Comparison of ENCODE assay signal across 9 cellular contexts in the genomic region with DNA sequence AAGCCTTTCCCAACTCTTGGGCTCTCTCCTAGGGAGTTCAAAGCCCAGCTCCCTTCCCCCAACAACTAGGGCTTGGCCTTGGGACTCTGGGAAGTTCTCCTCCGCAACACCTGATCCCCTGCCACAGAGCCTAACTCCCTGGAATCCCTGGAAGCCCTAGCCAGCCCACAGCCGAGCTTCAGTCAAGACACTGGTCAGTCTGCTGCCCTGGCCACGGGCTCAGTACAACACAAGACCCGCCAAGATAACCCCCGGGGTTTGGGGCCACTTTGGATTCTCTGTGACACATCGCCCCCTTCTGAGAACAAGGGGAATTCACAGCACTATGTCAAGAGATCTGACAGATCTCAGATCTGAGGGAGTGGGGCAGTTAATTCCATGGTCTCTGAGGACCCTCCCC. TPM values are rescaled to one million over a fixed set of nuclear protein-coding genes. Genes with fewer than 3 reads are reported as not detected.
DNase-seq lines count a peak whose midpoint lies in the region; ATAC-seq and TF ChIP-seq lines count a peak whose summit lies in the region.
"Had no signal": no experiment of that assay in that cellular context is flagged by ENCODE, and none has a peak within 500 bp of the region (broad histone marks: within the 10 kb centered on the region; RNA-seq: fewer than 3 reads in every experiment).

No MANE protein-coding gene starts in this region.

- H3K4me3 ChIP-seq in Caco-2 (ENCODE audit: low read depth, low read length) (no peak overlapping the region), HL-60 (replicated peaks; ENCODE audit: insufficient read depth, low read length) (no peak overlapping the region), left lung (no peak overlapping the region)
- H3K4me3 ChIP-seq: thoracic aorta had no signal

- H3K27me3 ChIP-seq in Caco-2 (replicated peaks; ENCODE audit: control insufficient read depth, insufficient read depth, low read length) (no peaks in the 10 kb centered on the region), HL-60 (ENCODE audit: insufficient read depth, poor library complexity, severe bottlenecking) (peaks cover 2% of the 10 kb centered on the region), left lung (peaks cover 0 to 33% of the 10 kb centered on the region in 2 donors)

- POLR2A ChIA-PET in Caco-2 (lab: Charles Lee): no interaction called here
- POLR2A ChIA-PET in WTC11 (lab: Charles Lee): interaction anchor here (0.8 to 1.1 kb wide), 2 partner anchors 200 to 331 kb away, joined by 3 read pairs; a partner anchor contains a TSS

- no peak overlapping the region for H3K27ac Mint-ChIP-seq in Caco-2 (ENCODE audit: unreplicated experiment)
- H3K27ac Mint-ChIP-seq in WTC11: no peak overlapping the region
- no peak overlapping the region for H3K27ac Mint-ChIP-seq in T-helper 2 cell treated with Interferon-gamma antibody and Interleukin-4, amounts not matched to agents 5 μg/mL and 100 μg/mL, for 36 hours
- H3K27ac Mint-ChIP-seq in stimulated activated naive CD8-positive, alpha-beta T cell treated with anti-CD3 and anti-CD28 coated beads, Interleukin-15, amount 100 ng/mL, for 72 hours: no peak overlapping the region

- H3K27me3 Mint-ChIP-seq in Caco-2 (ENCODE audit: insufficient read depth, unreplicated experiment) (peaks cover 3% of the 10 kb centered on the region), WTC11 (ENCODE audit: low read depth) (peaks cover 42% of the 10 kb centered on the region)
- H3K27me3 Mint-ChIP-seq in T-helper 2 cell treated with Interferon-gamma antibody and Interleukin-4, amounts not matched to agents 5 μg/mL and 100 μg/mL, for 36 hours (ENCODE audit: low read depth): peaks cover 31% of the 10 kb centered on the region
- H3K27me3 Mint-ChIP-seq in stimulated activated naive CD8-positive, alpha-beta T cell treated with anti-CD3 and anti-CD28 coated beads, Interleukin-15, amount 100 ng/mL, for 72 hours: peaks cover 56% of the 10 kb centered on the region

- H3K36me3 Mint-ChIP-seq in Caco-2 (ENCODE audit: insufficient read depth, unreplicated experiment) (no peaks in the 10 kb centered on the region), WTC11 (no peaks in the 10 kb centered on the region)
- no peaks in the 10 kb centered on the region for H3K36me3 Mint-ChIP-seq in T-helper 2 cell treated with Interferon-gamma antibody and Interleukin-4, amounts not matched to agents 5 μg/mL and 100 μg/mL, for 36 hours (ENCODE audit: low read depth)

- DNase-seq in Caco-2 (peak; percentile 59 to 60), HL-60 (ENCODE audit: low read depth in 1 of 2, low spot score in 1 of 2) (peak in 1 of 2 experiments; percentile 43), WTC11 (ENCODE audit: low spot score) (peak; percentile 72), left lung (no peak), NCI-H510A treated with DMSO at 0.1 percent for 48 hours (lab: John Stamatoyannopoulos, UW) (no peak)
- no peak for DNase-seq in T-helper 2 cell treated with Interferon-gamma antibody and Interleukin-4, amounts not matched to agents 5 μg/mL and 100 μg/mL, for 36 hours (ENCODE audit: low spot score)
- no peak for DNase-seq in stimulated activated naive CD8-positive, alpha-beta T cell treated with anti-CD3 and anti-CD28 coated beads, Interleukin-15, amount 100 ng/mL, for 72 hours

- peak; percentile 23 for ATAC-seq in WTC11
- peak; percentile 9 for ATAC-seq in left lung
- no peak for ATAC-seq in stimulated activated naive CD8-positive, alpha-beta T cell treated with anti-CD3 and anti-CD28 coated beads, Interleukin-15, amount 100 ng/mL, for 72 hours
- ATAC-seq in HG03196 (IDR thresholded peaks at IDR 0.05; ENCODE audit: unreplicated experiment): no peak

- H3K4me1 ChIP-seq in Caco-2: peaks cover 21% of the 10 kb centered on the region
- peaks cover 0 to 3% of the 10 kb centered on the region in 2 donors for H3K4me1 ChIP-seq in left lung

- intact Hi-C loops in Caco-2 (cut with micrococcal nuclease; ENCODE audit: unreplicated experiment): loop anchor here (1.0 to 2.0 kb wide), 3 partner anchors 96 to 333 kb away; a partner anchor contains a TSS
- intact Hi-C loops in left lung (cut with DNase I): no loop called here

- H3K9me3 Mint-ChIP-seq in Caco-2 (ENCODE audit: unreplicated experiment) (no peaks in the 10 kb centered on the region), WTC11 (no peaks in the 10 kb centered on the region)
- H3K9me3 Mint-ChIP-seq in T-helper 2 cell treated with Interferon-gamma antibody and Interleukin-4, amounts not matched to agents 5 μg/mL and 100 μg/mL, for 36 hours: no peaks in the 10 kb centered on the region
- H3K9me3 Mint-ChIP-seq in stimulated activated naive CD8-positive, alpha-beta T cell treated with anti-CD3 and anti-CD28 coated beads, Interleukin-15, amount 100 ng/mL, for 72 hours: no peaks in the 10 kb centered on the region

- peak; percentile 71 for TF ChIP-seq CTCF in Caco-2 (IDR thresholded peaks at IDR 0.05; ENCODE audit: insufficient read depth in 1 of 2, low read depth in 1 of 2, low read length in 1 of 2, severe bottlenecking in 1 of 2, unreplicated experiment in 1 of 2)
- peak; percentile 58 for TF ChIP-seq CTCF in HL-60 (IDR thresholded peaks at IDR 0.05; ENCODE audit: insufficient read depth, low read length)
- TF ChIP-seq CTCF in WTC11 (IDR thresholded peaks at IDR 0.05): peak; percentile 57
- TF ChIP-seq CTCF in left lung (IDR thresholded peaks at IDR 0.05): peak in 1 of 2 donors; percentile 16

- no TSS peak for BruUV-seq in Caco-2 (replicated peaks; lab: Mats Ljungman, UMichigan)

- H3K4me3 Mint-ChIP-seq in Caco-2 (ENCODE audit: unreplicated experiment) (no peak overlapping the region), WTC11 (peak overlapping the region; percentile 51)
- no peak overlapping the region for H3K4me3 Mint-ChIP-seq in T-helper 2 cell treated with Interferon-gamma antibody and Interleukin-4, amounts not matched to agents 5 μg/mL and 100 μg/mL, for 36 hours
- H3K4me3 Mint-ChIP-seq in stimulated activated naive CD8-positive, alpha-beta T cell treated with anti-CD3 and anti-CD28 coated beads, Interleukin-15, amount 100 ng/mL, for 72 hours: no peak overlapping the region

- H3K9me3 ChIP-seq in Caco-2 (no peaks in the 10 kb centered on the region), left lung (no peaks in the 10 kb centered on the region)
- H3K9me3 ChIP-seq: thoracic aorta had no signal

- no peak overlapping the region for H3K27ac ChIP-seq in HL-60 (replicated peaks)
- H3K27ac ChIP-seq in left lung: no peak overlapping the region
- H3K27ac ChIP-seq: thoracic aorta had no signal

- CTCF ChIA-PET in Caco-2 (lab: Charles Lee): interaction anchor here (0.6 to 3.6 kb wide), 10 partner anchors 83 to 332 kb away, joined by 3 to 35 read pairs (median 6); a partner anchor contains a TSS
- CTCF ChIA-PET in WTC11 (lab: Charles Lee): interaction anchor here (0.6 to 9.3 kb wide), 50 partner anchors 9 to 378 kb away, joined by 3 to 194 read pairs (median 6); a partner anchor contains a TSS

- H3K36me3 ChIP-seq in Caco-2 (ENCODE audit: control insufficient read depth, insufficient read depth, low read length): no peaks in the 10 kb centered on the region
- H3K36me3 ChIP-seq in left lung: no peaks in the 10 kb centered on the region
- H3K36me3 ChIP-seq: thoracic aorta had no signal

- H3K4me1 Mint-ChIP-seq in Caco-2 (ENCODE audit: low read depth, unreplicated experiment): peaks cover 15% of the 10 kb centered on the region
- peaks cover 22% of the 10 kb centered on the region for H3K4me1 Mint-ChIP-seq in WTC11
- no peaks in the 10 kb centered on the region for H3K4me1 Mint-ChIP-seq in T-helper 2 cell treated with Interferon-gamma antibody and Interleukin-4, amounts not matched to agents 5 μg/mL and 100 μg/mL, for 36 hours (ENCODE audit: low read depth)
- peaks cover 7% of the 10 kb centered on the region for H3K4me1 Mint-ChIP-seq in stimulated activated naive CD8-positive, alpha-beta T cell treated with anti-CD3 and anti-CD28 coated beads, Interleukin-15, amount 100 ng/mL, for 72 hours

TF ChIP-seq in WTC11, 78 proteins besides CTCF, POLR2A, EP300 and RAD21 (continues in another document):
- TF ChIP-seq, protein P1, sequence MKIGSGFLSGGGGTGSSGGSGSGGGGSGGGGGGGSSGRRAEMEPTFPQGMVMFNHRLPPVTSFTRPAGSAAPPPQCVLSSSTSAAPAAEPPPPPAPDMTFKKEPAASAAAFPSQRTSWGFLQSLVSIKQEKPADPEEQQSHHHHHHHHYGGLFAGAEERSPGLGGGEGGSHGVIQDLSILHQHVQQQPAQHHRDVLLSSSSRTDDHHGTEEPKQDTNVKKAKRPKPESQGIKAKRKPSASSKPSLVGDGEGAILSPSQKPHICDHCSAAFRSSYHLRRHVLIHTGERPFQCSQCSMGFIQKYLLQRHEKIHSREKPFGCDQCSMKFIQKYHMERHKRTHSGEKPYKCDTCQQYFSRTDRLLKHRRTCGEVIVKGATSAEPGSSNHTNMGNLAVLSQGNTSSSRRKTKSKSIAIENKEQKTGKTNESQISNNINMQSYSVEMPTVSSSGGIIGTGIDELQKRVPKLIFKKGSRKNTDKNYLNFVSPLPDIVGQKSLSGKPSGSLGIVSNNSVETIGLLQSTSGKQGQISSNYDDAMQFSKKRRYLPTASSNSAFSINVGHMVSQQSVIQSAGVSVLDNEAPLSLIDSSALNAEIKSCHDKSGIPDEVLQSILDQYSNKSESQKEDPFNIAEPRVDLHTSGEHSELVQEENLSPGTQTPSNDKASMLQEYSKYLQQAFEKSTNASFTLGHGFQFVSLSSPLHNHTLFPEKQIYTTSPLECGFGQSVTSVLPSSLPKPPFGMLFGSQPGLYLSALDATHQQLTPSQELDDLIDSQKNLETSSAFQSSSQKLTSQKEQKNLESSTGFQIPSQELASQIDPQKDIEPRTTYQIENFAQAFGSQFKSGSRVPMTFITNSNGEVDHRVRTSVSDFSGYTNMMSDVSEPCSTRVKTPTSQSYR (CRISPR knock-in tag; IDR thresholded peaks at IDR 0.05): no peak
- TF ChIP-seq FOXJ3 (CRISPR knock-in tag; IDR thresholded peaks at IDR 0.05; ENCODE audit: borderline replicate concordance): no peak
- no peak for TF ChIP-seq FOXK1 (CRISPR knock-in tag; IDR thresholded peaks at IDR 0.05)
- TF ChIP-seq ZNF671 (CRISPR knock-in tag; IDR thresholded peaks at IDR 0.05): no peak
- TF ChIP-seq, protein P2, sequence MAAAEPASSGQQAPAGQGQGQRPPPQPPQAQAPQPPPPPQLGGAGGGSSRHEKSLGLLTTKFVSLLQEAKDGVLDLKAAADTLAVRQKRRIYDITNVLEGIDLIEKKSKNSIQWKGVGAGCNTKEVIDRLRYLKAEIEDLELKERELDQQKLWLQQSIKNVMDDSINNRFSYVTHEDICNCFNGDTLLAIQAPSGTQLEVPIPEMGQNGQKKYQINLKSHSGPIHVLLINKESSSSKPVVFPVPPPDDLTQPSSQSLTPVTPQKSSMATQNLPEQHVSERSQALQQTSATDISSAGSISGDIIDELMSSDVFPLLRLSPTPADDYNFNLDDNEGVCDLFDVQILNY (CRISPR knock-in tag; IDR thresholded peaks at IDR 0.05): no peak
- no peak for TF ChIP-seq RORB (CRISPR knock-in tag; IDR thresholded peaks at IDR 0.05)
- no peak for TF ChIP-seq ZNF423 (CRISPR knock-in tag; IDR thresholded peaks at IDR 0.05)

RNA-seq across cellular contexts. Expression of a gene that starts 58.3 kb away (rescaled TPM):
- total RNA-seq in Caco-2 (2022) (not detected in 2 replicates), WTC11 (2021) (not detected in 3 replicates), left lung (not detected)
- total RNA-seq: thoracic aorta had no signal

Comparison
In these comparisons a context has a peak if more than half of its experiments do, and no peak if none do; other contexts are left out.
1. DNase-seq: peak in Caco-2 (2 of 2) and WTC11 (single experiment); none in left lung (0 of 2), T-helper 2 cell treated with Interferon-gamma antibody and Interleukin-4, amounts not matched to agents 5 μg/mL and 100 μg/mL, for 36 hours (single experiment), stimulated activated naive CD8-positive, alpha-beta T cell treated with anti-CD3 and anti-CD28 coated beads, Interleukin-15, amount 100 ng/mL, for 72 hours (0 of 2) and NCI-H510A treated with DMSO at 0.1 percent for 48 hours (single experiment).
2. ATAC-seq: peak in WTC11 (single experiment) and left lung (single experiment); none in stimulated activated naive CD8-positive, alpha-beta T cell treated with anti-CD3 and anti-CD28 coated beads, Interleukin-15, amount 100 ng/mL, for 72 hours (single experiment) and HG03196 (single experiment).